In the genomic region with DNA sequence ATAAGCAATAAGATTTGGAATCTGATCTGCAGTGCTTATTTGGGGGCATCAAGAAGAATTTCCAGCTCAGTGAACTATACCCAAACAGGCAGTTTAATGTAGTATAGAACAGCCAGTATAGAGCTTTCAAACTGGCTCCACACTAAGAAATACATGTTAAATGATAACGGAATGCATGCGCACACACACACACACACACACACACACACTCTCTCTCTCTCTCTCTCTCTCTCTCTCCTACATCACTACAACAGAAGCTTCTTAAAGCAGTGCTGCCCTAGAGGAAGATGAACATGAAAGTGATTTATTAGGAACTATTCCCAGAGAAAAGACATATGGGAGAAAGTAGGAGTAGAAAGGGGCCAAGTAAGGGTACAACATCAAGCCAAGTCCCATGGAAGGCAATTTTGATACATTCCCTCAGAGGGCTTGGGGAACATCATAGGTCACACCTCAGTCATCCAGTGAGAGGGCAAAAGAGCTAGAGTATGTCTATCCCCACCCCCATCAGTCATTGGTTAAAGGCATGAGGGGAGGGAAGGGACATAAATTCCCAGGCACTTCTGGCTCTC, we compare ENCODE assay signal across 36 cellular contexts.
"Had no signal": no experiment of that assay in that cellular context is flagged by ENCODE, and none has a peak within 500 bp of the region (broad histone marks: within the 10 kb centered on the region; RNA-seq: fewer than 3 reads in every experiment).

No MANE protein-coding gene starts in this region.

- H3K36me3 ChIP-seq: adrenal gland, breast epithelium, MG63 had no signal

- FAIRE-seq: astrocyte had no signal

- ATAC-seq: activated naive CD4-positive, alpha-beta T cell treated with anti-CD3 and anti-CD28 coated beads, Interleukin-2, amount 50 U/mL, for 72 hours; activated T-cell treated with anti-CD3 and anti-CD28 coated beads, Interleukin-2, amount 50 U/mL, for 4 hours; SK-N-SH treated with all-trans-retinoic acid at 6 μM for 48 hours; T-cell had no signal

- H3K9me3 ChIP-seq: adrenal gland, body of pancreas, breast epithelium, MG63, Peyer's patch had no signal

- H3K27ac ChIP-seq: adrenal gland, breast epithelium, VCaP had no signal

- H3K4me1 ChIP-seq: adrenal gland, breast epithelium had no signal

- H3K27me3 ChIP-seq: adrenal gland, body of pancreas, breast epithelium, MG63, Peyer's patch had no signal

- DNase-seq: activated B cell treated with CpG ODN at 0.5 μM for 24 hours; activated CD4-positive, alpha-beta memory T cell treated with anti-CD3 and anti-CD28 coated beads, Interleukin-2, amount 10 ng/mL, durations not matched to agents 7 days and 5 days; activated CD4-positive, alpha-beta T cell treated with anti-CD3 and anti-CD28 coated beads for 1 hour; activated CD4-positive, alpha-beta T cell treated with anti-CD3 and anti-CD28 coated beads for 48 hours; activated CD8-positive, alpha-beta memory T cell treated with anti-CD3 and anti-CD28 coated beads, Interleukin-2, amount 50 U/mL, for 4 hours; activated gamma-delta T cell treated with Interleukin-2 at 50 U/mL for 16 hours; activated naive CD4-positive, alpha-beta T cell treated with anti-CD3 and anti-CD28 coated beads for 36 hours; activated T-cell treated with anti-CD3 and anti-CD28 coated beads for 4 hours; activated T-cell treated with anti-CD3 and anti-CD28 coated beads, Interleukin-2, amount 50 U/mL, for 4 hours; adrenal gland; Kasumi-1; KG1; MG63; NCI-H1048; NCI-H1105 treated with DMSO at 0.1 percent for 48 hours; NCI-H1436; NCI-H1694; NCI-H1930; NCI-H2081 treated with DMSO at 0.1 percent for 48 hours; NCI-H226; NCI-H446 treated with DMSO at 0.1 percent for 48 hours; NCI-H524; NCI-H69; NCI-H82; Peyer's patch; RPMI8226; SIG-M5; T-cell; T-helper 2 cell; T-helper 9 cell had no signal

- H3K4me3 ChIP-seq: adrenal gland, body of pancreas, breast epithelium, MG63, Peyer's patch had no signal
